ENCODE assay signal across 24 cellular contexts in the genomic region with DNA sequence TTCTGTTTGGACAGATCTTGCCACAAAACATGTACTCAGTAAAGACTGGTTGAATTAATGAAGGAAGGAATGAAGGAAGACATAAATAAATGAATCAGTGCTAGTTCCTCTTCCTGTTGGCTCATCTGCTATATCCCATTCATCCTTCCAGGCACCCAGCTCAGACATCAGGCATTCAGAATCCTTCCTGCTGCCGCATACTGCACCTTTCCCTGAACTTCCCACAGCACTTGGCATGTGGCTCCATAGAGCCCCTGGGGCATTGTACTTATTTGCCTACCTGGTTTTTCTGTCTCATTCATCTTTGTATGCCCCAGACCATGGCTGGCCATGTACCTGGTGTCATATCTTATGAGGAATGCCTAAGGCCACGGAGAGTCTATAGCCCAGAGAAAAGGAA. TPM values are rescaled to one million over a fixed set of nuclear protein-coding genes. Genes with fewer than 3 reads are reported as not detected.
DNase-seq lines count a peak whose midpoint lies in the region; ATAC-seq and TF ChIP-seq lines count a peak whose summit lies in the region.
"Had no signal": no experiment of that assay in that cellular context is flagged by ENCODE, and none has a peak within 500 bp of the region (broad histone marks: within the 10 kb centered on the region; RNA-seq: fewer than 3 reads in every experiment).

No MANE protein-coding gene starts in this region.

- intact Hi-C loops in PC-9 (cut with micrococcal nuclease; ENCODE audit: unreplicated experiment), result no loop called here

- POLR2A ChIA-PET in PC-9 (lab: Charles Lee; ENCODE audit: unreplicated experiment), result no interaction called here

- H3K9me2 ChIP-seq in PC-9 (ENCODE audit: insufficient read depth), result no peaks in the 10 kb centered on the region

- H4K20me1 ChIP-seq in PC-9 (ENCODE audit: insufficient read depth), result no peaks in the 10 kb centered on the region
- H4K20me1 ChIP-seq: BLaER1 had no signal

- H3K79me1 ChIP-seq in trophoblast cell (ENCODE audit: low read length), result peaks cover 8% of the 10 kb centered on the region

- H3K4ac ChIP-seq in trophoblast cell (ENCODE audit: low read depth, low read length), result no peak overlapping the region

- H3K9ac ChIP-seq in trophoblast cell (ENCODE audit: low read length), result no peak overlapping the region
- H3K9ac ChIP-seq: BLaER1 had no signal

- H2BK12ac ChIP-seq in trophoblast cell (ENCODE audit: low read length), result no peak overlapping the region

- WGBS in trophoblast cell (ENCODE audit: extremely low coverage, insufficient coverage, insufficient read length), result no CpG with 5 or more reads among the region's 2 CpGs

- no peak overlapping the region for H3K4me2 ChIP-seq in PC-9
- H3K4me2 ChIP-seq in trophoblast cell (ENCODE audit: low read length), result no peak overlapping the region
- H3K4me2 ChIP-seq: BLaER1 had no signal

- H3K27me3 ChIP-seq in PC-9 (ENCODE audit: insufficient read depth, low read depth), result no peaks in the 10 kb centered on the region
- no peaks in the 10 kb centered on the region for H3K27me3 ChIP-seq in foreskin keratinocyte
- no peaks in the 10 kb centered on the region for H3K27me3 ChIP-seq in trophoblast cell (ENCODE audit: insufficient read depth, low read length)
- H3K27me3 ChIP-seq: BLaER1, MG63 had no signal

- no peak overlapping the region for H2BK120ac ChIP-seq in trophoblast cell (ENCODE audit: insufficient read depth, low read length, poor library complexity)

- CTCF ChIA-PET in PC-9 (lab: Charles Lee), result interaction anchor here (0.6 kb wide), 1 partner anchor 203 kb away, joined by 3 read pairs; no protein-coding TSS in a partner anchor

- no peak overlapping the region for H2BK5ac ChIP-seq in trophoblast cell (ENCODE audit: low read depth, low read length, poor library complexity)

- DNase-seq in NCI-H226, result peak; percentile 4
- DNase-seq in PC-9, result peak; percentile 14 to 66
- peak; percentile 53 to 84 for DNase-seq in foreskin keratinocyte
- DNase-seq in trophoblast cell, result peak; percentile 77 to 80
- DNase-seq in activated naive CD4-positive, alpha-beta T cell treated with Interleukin-2 at 50 U/mL for 16 hours, result no peak
- no peak for DNase-seq in G401 (ENCODE audit: low spot score)
- DNase-seq: ACHN; CD4-positive, alpha-beta memory T cell; DND-41; GOT3; HCEC 1CT; Kasumi-1; MG63; NCI-H1417 treated with DMSO at 0.1 percent for 48 hours; NCI-H187; NCI-H82; SIG-M5 had no signal

- H3F3A ChIP-seq in PC-9 (ENCODE audit: insufficient read depth, low read depth), result no peaks in the 10 kb centered on the region

- no peaks in the 10 kb centered on the region for H3K36me3 ChIP-seq in PC-9 (ENCODE audit: low read depth)
- H3K36me3 ChIP-seq in trophoblast cell (ENCODE audit: control insufficient read depth in 1 of 2, insufficient read depth in 2 of 2, low read length in 2 of 2), result no peaks in the 10 kb centered on the region
- H3K36me3 ChIP-seq: BLaER1, MG63 had no signal

- no peak overlapping the region for H3K18ac ChIP-seq in trophoblast cell (ENCODE audit: low read length)

- no peak overlapping the region for H3K4me3 ChIP-seq in PC-9
- no peak overlapping the region for H3K4me3 ChIP-seq in trophoblast cell (ENCODE audit: low read depth, low read length)
- H3K4me3 ChIP-seq: BLaER1, MG63 had no signal

- H3K14ac ChIP-seq in trophoblast cell (ENCODE audit: low read length), result no peak overlapping the region

- no peak overlapping the region for H4K91ac ChIP-seq in trophoblast cell (ENCODE audit: low read depth, low read length)

- BruUV-seq in PC-9 (replicated peaks; lab: Mats Ljungman, UMichigan), result no TSS peak

- no peak overlapping the region for H4K12ac ChIP-seq in trophoblast cell (ENCODE audit: low read depth, low read length)

- H3K79me2 ChIP-seq in PC-9 (ENCODE audit: low read depth) (no peaks in the 10 kb centered on the region), trophoblast cell (ENCODE audit: control insufficient read depth, insufficient read depth, low read length, poor library complexity) (peaks cover 3% of the 10 kb centered on the region)

- ATAC-seq in foreskin keratinocyte (peak; percentile 81), HG02588 (IDR thresholded peaks at IDR 0.05; ENCODE audit: unreplicated experiment) (no peak)
- ATAC-seq: SK-N-SH treated with all-trans-retinoic acid at 6 μM for 48 hours had no signal

- H3K23ac ChIP-seq in trophoblast cell (ENCODE audit: low read length), result no peak overlapping the region

- H2AFZ ChIP-seq in PC-9 (no peak overlapping the region), trophoblast cell (ENCODE audit: insufficient read depth, low read length, poor library complexity) (no peak overlapping the region)

- no peak overlapping the region for H2AK5ac ChIP-seq in trophoblast cell (ENCODE audit: low read length)

- H3K9me3 ChIP-seq in PC-9 (ENCODE audit: insufficient read depth, low read depth), result 0 out of 2 replicates have a peak, but pooled peaks cover 3% of the 10 kb centered on the region
- no peaks in the 10 kb centered on the region for H3K9me3 ChIP-seq in trophoblast cell (ENCODE audit: insufficient read depth, low read depth, low read length)
- H3K9me3 ChIP-seq: BLaER1, MG63 had no signal

- no peak overlapping the region for H4K8ac ChIP-seq in trophoblast cell (ENCODE audit: low read depth, low read length)

- H3K4me1 ChIP-seq in PC-9 (replicated peaks; ENCODE audit: insufficient read depth) (peaks cover 8% of the 10 kb centered on the region), foreskin keratinocyte (peaks cover 9% of the 10 kb centered on the region), trophoblast cell (ENCODE audit: control insufficient read depth in 1 of 2, insufficient read depth in 2 of 2, low read length in 2 of 2) (peaks cover 9 to 10% of the 10 kb centered on the region in 2 experiments)
- H3K4me1 ChIP-seq: BLaER1 had no signal

- in situ Hi-C loops in G401 (cut with HindIII; ENCODE audit: low sequenced_read_pairs), result no loop called here

- TF ChIP-seq CTCF in PC-9 (conservative IDR thresholded peaks at IDR 0.05) (no peak), foreskin keratinocyte (conservative IDR thresholded peaks at IDR 0.05) (no peak)

- H3K27ac ChIP-seq in PC-9 (no peak overlapping the region), foreskin keratinocyte (no peak overlapping the region), trophoblast cell (ENCODE audit: low read depth, low read length) (no peak overlapping the region)
- H3K27ac ChIP-seq: BLaER1 had no signal

RNA-seq across cellular contexts. Expression of a gene that starts 34.4 kb away (rescaled TPM):
- not detected in 2 replicates for total RNA-seq in PC-9 (2021)
- total RNA-seq in foreskin keratinocyte, result not detected in 2 replicates
- polyA plus RNA-seq in foreskin keratinocyte, result not detected in 2 replicates
- polyA plus RNA-seq in trophoblast cell (2013), result not detected in 2 replicates
- not detected in 2 replicates for total RNA-seq in G401 (2014; rRNA removed; shearing (Covaris generic))
- total RNA-seq: CD4-positive, alpha-beta memory T cell; NCI-H460; OCI-LY7; RPMI7951 had no signal
- polyA plus RNA-seq: CD4-positive, alpha-beta memory T cell; IgD-negative memory B cell had no signal

Comparison
In these comparisons a context has a peak if more than half of its experiments do, and no peak if none do; other contexts are left out.
1. DNase-seq: peak in NCI-H226 (single experiment), PC-9 (2 of 2), foreskin keratinocyte (2 of 2) and trophoblast cell (2 of 2); none in activated naive CD4-positive, alpha-beta T cell treated with Interleukin-2 at 50 U/mL for 16 hours (single experiment) and G401 (single experiment).